ENCODE assay signal across 8 cellular contexts in genomic region chr13:114315074-114315785, GRCh38.
DNase-seq lines count a peak whose midpoint lies in the region; ATAC-seq and TF ChIP-seq lines count a peak whose summit lies in the region.

No MANE protein-coding gene starts in this region.

- H3K4me1 Mint-ChIP-seq in nephron progenitor cell: peaks cover 67% of the 10 kb centered on the region

- TF ChIP-seq CTCF in MM.1S (IDR thresholded peaks at IDR 0.05; ENCODE audit: low read length) (no peak), nephron progenitor cell (IDR thresholded peaks at IDR 0.05) (no peak)

- peak overlapping the region; percentile 61 for H3K4me3 ChIP-seq in MM.1S (ENCODE audit: low read length)

- H2AFZ ChIP-seq in MM.1S (ENCODE audit: low read length): no peak overlapping the region

- H4K20me1 ChIP-seq in MM.1S (ENCODE audit: insufficient read depth, low read length): peaks cover 8% of the 10 kb centered on the region; the same call in 1 of the 2 replicates

- no peaks in the 10 kb centered on the region for H3K27me3 Mint-ChIP-seq in nephron progenitor cell (ENCODE audit: low read depth, poor library complexity)

- no peaks in the 10 kb centered on the region for H3K27me3 ChIP-seq in MM.1S (replicated peaks; ENCODE audit: insufficient read depth, low read length)

- H3K9me2 ChIP-seq in MM.1S (replicated peaks; ENCODE audit: insufficient read depth, low read length): no peaks in the 10 kb centered on the region

- H3K9me3 ChIP-seq in MM.1S (replicated peaks; ENCODE audit: insufficient read depth, low read length): no peaks in the 10 kb centered on the region

- peak overlapping the region; percentile 49 for H3K4me2 ChIP-seq in MM.1S (ENCODE audit: low read depth, low read length)

- H3K4me3 Mint-ChIP-seq in nephron progenitor cell: peak overlapping the region; percentile 88

- no peaks in the 10 kb centered on the region for H3K36me3 ChIP-seq in MM.1S (replicated peaks; ENCODE audit: insufficient read depth, low read length)

- DNase-seq in MM.1S (peak; percentile 39), nephron progenitor cell (no peak), AG08395 (ENCODE audit: low spot score) (no peak)
- no peak for DNase-seq in stimulated activated CD8-positive, alpha-beta memory T cell treated with anti-CD3 and anti-CD28 coated beads, Interleukin-4, amount 100 ng/mL, for 48 hours

- H3K36me3 Mint-ChIP-seq in nephron progenitor cell (ENCODE audit: low read depth): peaks cover 43% of the 10 kb centered on the region

- ATAC-seq in GM18907 (IDR thresholded peaks at IDR 0.05; ENCODE audit: unreplicated experiment): peak; percentile 17
- ATAC-seq in GM21528 (IDR thresholded peaks at IDR 0.05; ENCODE audit: low FRiP score, unreplicated experiment): no peak
- no peak for ATAC-seq in GM18517 (IDR thresholded peaks at IDR 0.05; ENCODE audit: unreplicated experiment)

- H3F3A ChIP-seq in MM.1S (ENCODE audit: insufficient read depth, low read length): peaks cover 25% of the 10 kb centered on the region

- peaks cover 9% of the 10 kb centered on the region for H3K9me3 Mint-ChIP-seq in nephron progenitor cell

- H3K27ac ChIP-seq in MM.1S (ENCODE audit: low read length) (peak overlapping the region; percentile 76), cingulate gyrus (ENCODE audit: low read depth, low read length) (peak overlapping the region; percentile 85)

- peaks cover 55% of the 10 kb centered on the region for H3K79me2 ChIP-seq in MM.1S (ENCODE audit: low read length)

- H3K4me1 ChIP-seq in MM.1S (ENCODE audit: low read length): peaks cover 26% of the 10 kb centered on the region

- H3K9ac ChIP-seq in MM.1S (ENCODE audit: low read length): peak overlapping the region; percentile 75

- no peak overlapping the region for H3K27ac Mint-ChIP-seq in nephron progenitor cell
